In the genomic region with DNA sequence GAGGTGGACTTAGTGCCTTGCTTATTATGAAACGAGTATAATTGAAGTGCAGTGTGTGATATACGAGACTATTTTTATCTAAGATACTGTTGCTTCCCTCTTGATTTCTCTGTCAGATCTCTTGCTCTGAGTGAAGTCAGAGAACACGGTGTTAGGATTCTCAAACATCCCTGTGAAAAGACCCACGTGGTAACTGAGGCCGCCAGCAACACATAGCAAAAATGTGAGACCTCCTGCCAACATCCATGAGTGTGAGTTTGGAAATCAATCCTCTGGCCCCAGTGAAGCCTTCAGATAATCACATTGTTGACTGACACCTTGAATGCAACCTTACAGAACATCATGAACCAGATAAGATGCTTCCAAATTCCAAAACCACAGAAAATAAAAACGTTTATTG, we compare ENCODE assay signal across 15 cellular contexts.
"Had no signal": no experiment of that assay in that cellular context is flagged by ENCODE, and none has a peak within 500 bp of the region (broad histone marks: within the 10 kb centered on the region; RNA-seq: fewer than 3 reads in every experiment).

No MANE protein-coding gene starts in this region.

- H3K9me3 ChIP-seq: colonic mucosa, psoas muscle, testis, upper lobe of right lung had no signal

- DNase-seq: activated CD8-positive, alpha-beta memory T cell treated with anti-CD3 and anti-CD28 coated beads, Interleukin-2, amount 10 ng/mL, durations not matched to agents 7 days and 5 days; activated gamma-delta T cell treated with Interleukin-2 at 50 U/mL for 16 hours; activated naive CD8-positive, alpha-beta T cell treated with anti-CD3 and anti-CD28 coated beads for 36 hours; activated T-cell treated with anti-CD3 and anti-CD28 coated beads, Interleukin-2, amount 50 U/mL, for 72 hours; aorta; colonic mucosa; mucosa of descending colon; natural killer cell; nucleus accumbens; psoas muscle; stimulated activated CD4-positive, alpha-beta T cell treated with anti-CD3 and anti-CD28 coated beads, Interleukin-4, amount 100 ng/mL, for 24 hours; SW 1271; testis; upper lobe of right lung had no signal

- ATAC-seq: activated CD8-positive, alpha-beta memory T cell treated with anti-CD3 and anti-CD28 coated beads, Interleukin-2, amount 10 ng/mL, durations not matched to agents 7 days and 5 days; activated T-cell treated with anti-CD3 and anti-CD28 coated beads, Interleukin-2, amount 50 U/mL, for 72 hours; mucosa of descending colon; natural killer cell; psoas muscle; upper lobe of right lung had no signal

- H3K36me3 ChIP-seq: cardiac muscle cell, colonic mucosa, upper lobe of right lung had no signal

- H3K27me3 ChIP-seq: cardiac muscle cell, colonic mucosa, testis, upper lobe of right lung had no signal

- H3K4me1 ChIP-seq: colonic mucosa, psoas muscle, testis, upper lobe of right lung had no signal

- H3K27ac ChIP-seq: cardiac muscle cell, colonic mucosa, psoas muscle, testis, upper lobe of right lung had no signal

- H3K4me3 ChIP-seq: cardiac muscle cell, colonic mucosa, mucosa of descending colon, psoas muscle, testis, upper lobe of right lung had no signal
